Comparison of ENCODE assay signal across 15 cellular contexts in genomic region chr10:72426982-72427381, GRCh38.
DNase-seq lines count a peak whose midpoint lies in the region; ATAC-seq lines count a peak whose summit lies in the region.
"Had no signal": no experiment of that assay in that cellular context is flagged by ENCODE, and none has a peak within 500 bp of the region (broad histone marks: within the 10 kb centered on the region; RNA-seq: fewer than 3 reads in every experiment).

No MANE protein-coding gene starts in this region.

- DNase-seq in H7 (peak; percentile 54), left cardiac atrium (no peak), occipital lobe (lab: John Stamatoyannopoulos, UW) (peak; percentile 2), activated T-cell treated with anti-CD3 and anti-CD28 coated beads for 4 hours (no peak), NCI-H2196 treated with DMSO at 0.1 percent for 48 hours (lab: John Stamatoyannopoulos, UW; ENCODE audit: unreplicated experiment) (no peak)
- DNase-seq: activated CD4-positive, alpha-beta T cell treated with anti-CD3 and anti-CD28 coated beads, Interleukin-2, amount 10 ng/mL, durations not matched to agents 24 days and 14 days; activated naive CD4-positive, alpha-beta T cell treated with anti-CD3 and anti-CD28 coated beads, Interleukin-2, amount 50 U/mL, for 16 hours; BE2C; effector memory CD4-positive, alpha-beta T cell; NCI-H1048; NCI-H345; stimulated activated CD4-positive, alpha-beta T cell treated with anti-CD3 and anti-CD28 coated beads, Interleukin-12 subunit alpha, Interleukin-12 subunit beta, amount 100 ng/mL, for 4 hours; stimulated activated naive CD8-positive, alpha-beta T cell treated with anti-CD3 and anti-CD28 coated beads, Interleukin-15, amount 100 ng/mL, for 72 hours had no signal

- peak overlapping the region; percentile 42 for H3K27ac ChIP-seq in angular gyrus (ENCODE audit: low read depth, low read length)

- H3K4me3 ChIP-seq in H7 (ENCODE audit: insufficient read depth, low read depth, low read length): no peak overlapping the region

- H3K36me3 ChIP-seq in H7 (replicated peaks; ENCODE audit: control insufficient read depth, insufficient read depth, low read length): peaks cover 3% of the 10 kb centered on the region; the same call in 1 of the 2 replicates
- H3K36me3 ChIP-seq: BE2C had no signal

- ATAC-seq in left cardiac atrium (peak; percentile 15 to 53), GM21515 (IDR thresholded peaks at IDR 0.05; ENCODE audit: unreplicated experiment) (no peak)
- ATAC-seq: stimulated activated naive CD8-positive, alpha-beta T cell treated with anti-CD3 and anti-CD28 coated beads, Interleukin-15, amount 100 ng/mL, for 72 hours had no signal

- intact Hi-C loops in left cardiac atrium (cut with DNase I): no loop called here

- H3K27me3 ChIP-seq in H7 (ENCODE audit: control insufficient read depth, insufficient read depth, low read length): no peaks in the 10 kb centered on the region
- H3K27me3 ChIP-seq: BE2C had no signal

Comparison
In these comparisons a context has a peak if more than half of its experiments do, and no peak if none do; other contexts are left out.
1. DNase-seq: peak in H7 (single experiment) and occipital lobe (single experiment); none in left cardiac atrium (single experiment), activated T-cell treated with anti-CD3 and anti-CD28 coated beads for 4 hours (single experiment) and NCI-H2196 treated with DMSO at 0.1 percent for 48 hours (single experiment).